Comparison of ENCODE assay signal across 9 cellular contexts in genomic region chr5:172903790-172904189, GRCh38. TPM values are rescaled to one million over a fixed set of nuclear protein-coding genes. Genes with fewer than 3 reads are reported as not detected.
DNase-seq lines count a peak whose midpoint lies in the region; FAIRE-seq and TF ChIP-seq lines count a peak whose summit lies in the region.
"Had no signal": no experiment of that assay in that cellular context is flagged by ENCODE, and none has a peak within 500 bp of the region (broad histone marks: within the 10 kb centered on the region; RNA-seq: fewer than 3 reads in every experiment).

No MANE protein-coding gene starts in this region.

- no peaks in the 10 kb centered on the region for H3K79me2 ChIP-seq in endothelial cell of umbilical vein (ENCODE audit: control insufficient read depth, insufficient read depth, low read length)

- H3K9ac ChIP-seq in endothelial cell of umbilical vein (replicated peaks; ENCODE audit: extremely low read depth, insufficient read depth, low read length): no peak overlapping the region

- H3K9me3 ChIP-seq in AG04450 (ENCODE audit: control insufficient read depth, insufficient read depth, low read length) (no peaks in the 10 kb centered on the region; the same call in 1 of the 2 replicates), endothelial cell of umbilical vein (replicated peaks; ENCODE audit: control insufficient read depth, insufficient read depth, low read length) (no peaks in the 10 kb centered on the region)

- H3K27ac Mint-ChIP-seq in nephron: peak overlapping the region; percentile 83 to 92 (median 88)

- no peak for TF ChIP-seq CTCF in AG04450 (IDR thresholded peaks at IDR 0.05; ENCODE audit: low read depth, low read length)
- no peak for TF ChIP-seq CTCF in endothelial cell of umbilical vein (IDR thresholded peaks at IDR 0.05; ENCODE audit: extremely low read depth in 1 of 2, insufficient read depth in 1 of 2, low read depth in 1 of 2, low read length in 2 of 2)
- TF ChIP-seq CTCF in nephron (IDR thresholded peaks at IDR 0.05; ENCODE audit: unreplicated experiment in 3 of 3): no peak

- peaks cover 72% of the 10 kb centered on the region for H3K4me1 Mint-ChIP-seq in nephron

- no peak overlapping the region for H3K4me2 ChIP-seq in endothelial cell of umbilical vein (ENCODE audit: insufficient read depth, low read length)

- H3K4me3 Mint-ChIP-seq in nephron: peak overlapping the region in 2 of 3 experiments; percentile 20 to 28

- intact Hi-C loops in endothelial cell of umbilical vein (cut with micrococcal nuclease): loop anchor here (1.0 to 2.0 kb wide), 2 partner anchors 45 to 187 kb away; no protein-coding TSS in a partner anchor

- peaks cover 19% of the 10 kb centered on the region for H3K36me3 Mint-ChIP-seq in nephron (ENCODE audit: low read depth)

- BruUV-seq in endothelial cell of umbilical vein (replicated peaks; lab: Mats Ljungman, UMichigan): no TSS peak

- H3K4me3 ChIP-seq in AG04450 (ENCODE audit: low read depth, low read length) (no peak overlapping the region), endothelial cell of umbilical vein (replicated peaks in 1 of 3; ENCODE audit: insufficient read depth in 1 of 3, low read depth in 1 of 3, low read length in 3 of 3) (no peak overlapping the region)

- no peaks in the 10 kb centered on the region for H3K27me3 Mint-ChIP-seq in nephron (ENCODE audit: low read depth)

- CTCF ChIA-PET in AG04450 (lab: Charles Lee): interaction anchor here (1.0 to 1.6 kb wide), 2 partner anchors 129 to 189 kb away, joined by 3 to 12 read pairs; no protein-coding TSS in a partner anchor
- CTCF ChIA-PET in endothelial cell of umbilical vein (lab: Charles Lee): interaction anchor here (0.6 to 1.7 kb wide), 8 partner anchors 28 to 197 kb away, joined by 3 to 8 read pairs (median 4); no protein-coding TSS in a partner anchor

- TF ChIP-seq POLR2A in endothelial cell of umbilical vein (IDR thresholded peaks at IDR 0.05; ENCODE audit: low read depth, low read length): no peak

- peak; percentile 84 for FAIRE-seq in endothelial cell of umbilical vein (lab: Jason Lieb, UNC)

- dilution Hi-C loops in endothelial cell of umbilical vein (cut with MboI; ENCODE audit: extremely low pct_ligation_motif_present, low sequenced_read_pairs): no loop called here

- no peak overlapping the region for H2AFZ ChIP-seq in endothelial cell of umbilical vein (ENCODE audit: low read depth, low read length)

- H3K27ac ChIP-seq in AG04450 (ENCODE audit: low read depth, low read length) (peak overlapping the region; percentile 99), endothelial cell of umbilical vein (ENCODE audit: insufficient read depth, low read depth, low read length) (peak overlapping the region; percentile 16)

- POLR2A ChIA-PET in AG04450 (lab: Yijun Ruan, JAX) (interaction anchor here (0.6 to 3.6 kb wide), 3 partner anchors 26 to 133 kb away, joined by 3 to 35 read pairs (median 7); partner anchors contain the start of gene DUSP1), endothelial cell of umbilical vein (lab: Charles Lee) (no interaction called here)

- DNase-seq in AG04450 (ENCODE audit: low read depth, low spot score) (peak; percentile 74), NCI-H2196 (lab: John Stamatoyannopoulos, UW; ENCODE audit: unreplicated experiment) (peak; percentile 83), endothelial cell of umbilical vein (ENCODE audit: low read depth, low spot score) (peak; percentile 84), middle frontal gyrus (ENCODE audit: extremely low spot score, low spot score) (no peak), NCI-H187 (lab: John Stamatoyannopoulos, UW) (no peak), NCI-H1092 treated with DMSO at 0.1 percent for 48 hours (lab: John Stamatoyannopoulos, UW) (no peak), NCI-H2081 treated with DMSO at 0.1 percent for 48 hours (lab: John Stamatoyannopoulos, UW) (no peak)
- DNase-seq: activated gamma-delta T cell treated with Interleukin-2 at 50 U/mL for 16 hours had no signal

- no peaks in the 10 kb centered on the region for H3K9me3 Mint-ChIP-seq in nephron

- H3K9me1 ChIP-seq in endothelial cell of umbilical vein (replicated peaks; ENCODE audit: control insufficient read depth, extremely low read depth, insufficient read depth, low read length): no peaks in the 10 kb centered on the region

- no peaks in the 10 kb centered on the region for H3K27me3 ChIP-seq in AG04450 (ENCODE audit: control insufficient read depth, insufficient read depth, low read length)
- no peaks in the 10 kb centered on the region for H3K27me3 ChIP-seq in endothelial cell of umbilical vein (ENCODE audit: control insufficient read depth in 2 of 2, insufficient read depth in 2 of 2, low read length in 2 of 2)

- H3K4me1 ChIP-seq in endothelial cell of umbilical vein (ENCODE audit: control insufficient read depth, extremely low read depth, insufficient read depth, low read length): peaks cover 31% of the 10 kb centered on the region

- H4K20me1 ChIP-seq in endothelial cell of umbilical vein (replicated peaks; ENCODE audit: control insufficient read depth, extremely low read depth, insufficient read depth, low read length): no peaks in the 10 kb centered on the region

- H3K36me3 ChIP-seq in endothelial cell of umbilical vein (ENCODE audit: control insufficient read depth in 2 of 2, extremely low read depth in 1 of 2, insufficient read depth in 2 of 2, low read length in 2 of 2): peaks cover 0 to 2% of the 10 kb centered on the region in 2 experiments

TF ChIP-seq in endothelial cell of umbilical vein, 7 proteins besides CTCF, POLR2A, EP300 and RAD21:
- TF ChIP-seq GATA2 (IDR thresholded peaks at IDR 0.05; ENCODE audit: insufficient read depth, insufficient read length, low read depth, low read length): no peak
- peak; percentile 48 for TF ChIP-seq POLR2AphosphoS5 (IDR thresholded peaks at IDR 0.05; ENCODE audit: insufficient read depth, low read depth, low read length)
- no peak for TF ChIP-seq MAX (IDR thresholded peaks at IDR 0.05; ENCODE audit: insufficient read depth, insufficient read length)
- TF ChIP-seq EZH2 (IDR thresholded peaks at IDR 0.05; ENCODE audit: borderline replicate concordance, low read depth, low read length, severe bottlenecking): no peak
- TF ChIP-seq MYC (IDR thresholded peaks at IDR 0.05; ENCODE audit: low read depth, low read length): no peak
- peak; percentile 77 for TF ChIP-seq FOS (IDR thresholded peaks at IDR 0.05; ENCODE audit: borderline replicate concordance, insufficient read depth, low read length)
- peak; percentile 49 for TF ChIP-seq JUN (IDR thresholded peaks at IDR 0.05; ENCODE audit: borderline replicate concordance, insufficient read depth, insufficient read length, low read depth)

RNA-seq across cellular contexts. Expression of gene RPL26L1, which starts 55.4 kb away (rescaled TPM):
- polyA plus RNA-seq in AG04450 (2011; rRNA removed): 83.5 and 88.2 TPM in 2 replicates
- polyA minus RNA-seq in AG04450 (2011; rRNA and poly(A)+ RNA removed): 45.7 and 50.0 TPM in 2 replicates
- total RNA-seq in endothelial cell of umbilical vein: 57.4 and 62.9 TPM in 2 replicates
- polyA plus RNA-seq in endothelial cell of umbilical vein: 63.5 and 78.3 TPM in 2 replicates
- 120 and 121 TPM in 2 replicates for polyA plus RNA-seq in endothelial cell of umbilical vein (2011; cell fraction: cytosol; rRNA removed)
- 37.8 and 41.6 TPM in 2 replicates for polyA plus RNA-seq in endothelial cell of umbilical vein (2011; cell fraction: nucleus; rRNA removed)
- 66.0 and 106 TPM in 2 replicates for polyA plus RNA-seq in endothelial cell of umbilical vein (2012)
- 36.3 and 41.4 TPM in 2 replicates for polyA minus RNA-seq in endothelial cell of umbilical vein
- polyA minus RNA-seq in endothelial cell of umbilical vein (2011; cell fraction: cytosol; rRNA and poly(A)+ RNA removed): 36.6 TPM
- 5.0 and 5.1 TPM in 2 replicates for polyA minus RNA-seq in endothelial cell of umbilical vein (2011; cell fraction: nucleus; rRNA and poly(A)+ RNA removed)

Comparison
In these comparisons a context has a peak if more than half of its experiments do, and no peak if none do; other contexts are left out.
1. DNase-seq: peak in AG04450 (single experiment), NCI-H2196 (single experiment) and endothelial cell of umbilical vein (single experiment); none in middle frontal gyrus (single experiment), NCI-H187 (0 of 2), NCI-H1092 treated with DMSO at 0.1 percent for 48 hours (single experiment) and NCI-H2081 treated with DMSO at 0.1 percent for 48 hours (single experiment).